8 cellular contexts compared by ENCODE assay signal in genomic region chr17:63998050-63998720, GRCh38. TPM values are rescaled to one million over a fixed set of nuclear protein-coding genes. Genes with fewer than 3 reads are reported as not detected.
DNase-seq lines count a peak whose midpoint lies in the region; ATAC-seq and TF ChIP-seq lines count a peak whose summit lies in the region.

PRR29 (plus strand) TSS chr17:63998351; CDS start chr17:63998365, 14 bp downstream.

- TF ChIP-seq CTCF in KMS-11 (conservative IDR thresholded peaks at IDR 0.05; ENCODE audit: low read depth, low read length): no peak
- TF ChIP-seq CTCF in vagina (IDR thresholded peaks at IDR 0.05): no peak

- no peak for TF ChIP-seq POLR2A in vagina (IDR thresholded peaks at IDR 0.05)

- peak within 1 kb of the TSS; percentile 42 for H3K4me2 ChIP-seq in KMS-11

- peak within 1 kb of the TSS; percentile 89 for H3K4me3 Mint-ChIP-seq in activated naive CD8-positive, alpha-beta T cell treated with anti-CD3 and anti-CD28 coated beads for 36 hours

- H3K4me3 ChIP-seq in KMS-11 (IDR thresholded peaks at IDR 0.05; ENCODE audit: insufficient read depth, low read depth, low read length): no peak within 1 kb of the TSS
- peak within 1 kb of the TSS; percentile 78 for H3K4me3 ChIP-seq in rectal smooth muscle tissue (ENCODE audit: low read length)
- peak within 1 kb of the TSS; percentile 54 to 64 for H3K4me3 ChIP-seq in vagina

- H3K9me3 ChIP-seq in vagina: no peaks in the 10 kb centered on the region

- H3K9me3 Mint-ChIP-seq in activated naive CD8-positive, alpha-beta T cell treated with anti-CD3 and anti-CD28 coated beads for 36 hours: no peaks in the 10 kb centered on the region

- H3K27ac ChIP-seq in KMS-11 (no peak within 1 kb of the TSS), rectal smooth muscle tissue (ENCODE audit: low read depth, low read length) (no peak within 1 kb of the TSS), vagina (peak within 1 kb of the TSS; percentile 29)

- H4K20me1 ChIP-seq in KMS-11 (ENCODE audit: insufficient read depth): no peaks in the 10 kb centered on the region

- peak; percentile 75 to 89 (median 83) for DNase-seq in NCI-H1417 (lab: John Stamatoyannopoulos, UW)
- no peak for DNase-seq in NCI-H1417 treated with DMSO at 0.1 percent for 48 hours (lab: John Stamatoyannopoulos, UW)
- peak; percentile 49 for DNase-seq in SW480 (ENCODE audit: low spot score)
- DNase-seq in activated naive CD8-positive, alpha-beta T cell treated with anti-CD3 and anti-CD28 coated beads for 36 hours: peak; percentile 80
- DNase-seq in left ventricle myocardium superior: peak; percentile 85
- no peak for DNase-seq in vagina (ENCODE audit: extremely low spot score in 2 of 2)

- peak within 1 kb of the TSS; percentile 70 for H2AFZ ChIP-seq in KMS-11 (ENCODE audit: low read depth)

- no peaks in the 10 kb centered on the region for H3K27me3 Mint-ChIP-seq in activated naive CD8-positive, alpha-beta T cell treated with anti-CD3 and anti-CD28 coated beads for 36 hours

- H3K4me1 ChIP-seq in KMS-11 (ENCODE audit: low read depth, poor library complexity, severe bottlenecking): peaks cover 6% of the 10 kb centered on the region
- H3K4me1 ChIP-seq in rectal smooth muscle tissue (ENCODE audit: control insufficient read depth, insufficient read depth, low read length): no peaks in the 10 kb centered on the region
- H3K4me1 ChIP-seq in vagina: peaks cover 26% of the 10 kb centered on the region

- no peaks in the 10 kb centered on the region for H3K79me2 ChIP-seq in KMS-11 (ENCODE audit: insufficient read depth, low read depth)

- H3K27ac Mint-ChIP-seq in activated naive CD8-positive, alpha-beta T cell treated with anti-CD3 and anti-CD28 coated beads for 36 hours: no peak within 1 kb of the TSS

- H3K36me3 ChIP-seq in KMS-11 (ENCODE audit: insufficient read depth) (no peaks in the 10 kb centered on the region), rectal smooth muscle tissue (ENCODE audit: control insufficient read depth, insufficient read depth, low read length) (no peaks in the 10 kb centered on the region), vagina (no peaks in the 10 kb centered on the region)

- peaks cover 24% of the 10 kb centered on the region for H3K4me1 Mint-ChIP-seq in activated naive CD8-positive, alpha-beta T cell treated with anti-CD3 and anti-CD28 coated beads for 36 hours

- no peaks in the 10 kb centered on the region for H3K36me3 Mint-ChIP-seq in activated naive CD8-positive, alpha-beta T cell treated with anti-CD3 and anti-CD28 coated beads for 36 hours

- H3K9ac ChIP-seq in KMS-11: no peak within 1 kb of the TSS; the same call in 1 of the 2 replicates
- H3K9ac ChIP-seq in rectal smooth muscle tissue (ENCODE audit: low read length): no peak within 1 kb of the TSS

- intact Hi-C loops in left ventricle myocardium superior (cut with micrococcal nuclease): no loop called here
- intact Hi-C loops in vagina (cut with DNase I): no loop called here

- peaks cover 10% of the 10 kb centered on the region; the same call in 1 of the 2 replicates for H3K27me3 ChIP-seq in KMS-11 (ENCODE audit: insufficient read depth, low read depth)
- peaks cover 19% of the 10 kb centered on the region for H3K27me3 ChIP-seq in rectal smooth muscle tissue (ENCODE audit: control insufficient read depth, insufficient read depth, low read length)
- no peaks in the 10 kb centered on the region for H3K27me3 ChIP-seq in vagina

- peak; percentile 62 for ATAC-seq in left ventricle myocardium superior

RNA-seq across cellular contexts. Expression of gene PRR29, which starts in this region (rescaled TPM):
- total RNA-seq in activated naive CD8-positive, alpha-beta T cell treated with anti-CD3 and anti-CD28 coated beads for 36 hours: under 1 TPM; 0.36 to 0.93 TPM
- 0.20 TPM for total RNA-seq in left ventricle myocardium superior
- total RNA-seq in vagina: not detected

Comparison
In these comparisons a context has a peak if more than half of its experiments do, and no peak if none do; other contexts are left out.
1. DNase-seq: peak in NCI-H1417 (3 of 3) and SW480 (single experiment); none in NCI-H1417 treated with DMSO at 0.1 percent for 48 hours (single experiment) and vagina (0 of 2).
2. Peak in DNase-seq in activated naive CD8-positive, alpha-beta T cell treated with anti-CD3 and anti-CD28 coated beads for 36 hours; RNA of the gene not detected or under 1 TPM.
3. Peak in DNase-seq and ATAC-seq in left ventricle myocardium superior; RNA of the gene not detected or under 1 TPM.